In genomic region chr6:45109551-45109950, GRCh38 we compare ENCODE assay signal across 31 cellular contexts.
"Had no signal": no experiment of that assay in that cellular context is flagged by ENCODE, and none has a peak within 500 bp of the region (broad histone marks: within the 10 kb centered on the region; RNA-seq: fewer than 3 reads in every experiment).

No MANE protein-coding gene starts in this region.

- H3K9me3 Mint-ChIP-seq: activated CD4-positive, alpha-beta T cell treated with anti-CD3 and anti-CD28 coated beads, Interleukin-2, amount 10 ng/mL, durations not matched to agents 7 days and 5 days; activated naive CD4-positive, alpha-beta T cell treated with anti-CD3 and anti-CD28 coated beads for 36 hours; activated naive CD4-positive, alpha-beta T cell treated with anti-CD3 and anti-CD28 coated beads, Interleukin-2, amount 50 U/mL, for 72 hours; activated T-cell treated with anti-CD3 and anti-CD28 coated beads, Interleukin-2, amount 50 U/mL, for 24 hours; T-helper 1 cell treated with Interleukin-12 subunit alpha and Interleukin-12 subunit beta and Interleukin-4 antibody, amounts not matched to agents 30 μg/mL and 1 μg/mL, for 36 hours had no signal

- H3K36me3 ChIP-seq: adrenal gland, breast epithelium, Peyer's patch, SJSA1, WERI-Rb-1 had no signal

- H3K4me1 ChIP-seq: adrenal gland, body of pancreas, breast epithelium, Peyer's patch had no signal

- H3K4me3 Mint-ChIP-seq: activated CD4-positive, alpha-beta T cell treated with anti-CD3 and anti-CD28 coated beads, Interleukin-2, amount 10 ng/mL, durations not matched to agents 7 days and 5 days; activated CD8-positive, alpha-beta T cell treated with anti-CD3 and anti-CD28 coated beads, Interleukin-2, amount 10 ng/mL, durations not matched to agents 7 days and 5 days; activated naive CD4-positive, alpha-beta T cell treated with anti-CD3 and anti-CD28 coated beads for 36 hours; activated T-cell treated with anti-CD3 and anti-CD28 coated beads, Interleukin-2, amount 50 U/mL, for 24 hours; T-helper 1 cell treated with Interleukin-12 subunit alpha and Interleukin-12 subunit beta and Interleukin-4 antibody, amounts not matched to agents 30 μg/mL and 1 μg/mL, for 36 hours had no signal

- H3K4me2 ChIP-seq: SK-N-SH had no signal

- H3K27me3 ChIP-seq: adrenal gland, body of pancreas, breast epithelium, Peyer's patch, SJSA1 had no signal

- H3K27ac Mint-ChIP-seq: activated CD8-positive, alpha-beta T cell treated with anti-CD3 and anti-CD28 coated beads, Interleukin-2, amount 10 ng/mL, durations not matched to agents 7 days and 5 days; activated naive CD4-positive, alpha-beta T cell treated with anti-CD3 and anti-CD28 coated beads for 36 hours; activated T-cell treated with anti-CD3 and anti-CD28 coated beads, Interleukin-2, amount 50 U/mL, for 24 hours; T-helper 1 cell treated with Interleukin-12 subunit alpha and Interleukin-12 subunit beta and Interleukin-4 antibody, amounts not matched to agents 30 μg/mL and 1 μg/mL, for 36 hours had no signal

- H3K9me3 ChIP-seq: adrenal gland, body of pancreas, breast epithelium, Peyer's patch, SJSA1, SK-N-SH had no signal

- ATAC-seq: activated CD8-positive, alpha-beta T cell treated with anti-CD3 and anti-CD28 coated beads, Interleukin-2, amount 10 ng/mL, durations not matched to agents 7 days and 5 days; activated naive CD4-positive, alpha-beta T cell treated with anti-CD3 and anti-CD28 coated beads, Interleukin-2, amount 50 U/mL, for 72 hours; body of pancreas; PC-3 had no signal

- H3K9ac ChIP-seq: SK-N-SH had no signal

- H3K27me3 Mint-ChIP-seq: activated CD4-positive, alpha-beta T cell treated with anti-CD3 and anti-CD28 coated beads, Interleukin-2, amount 10 ng/mL, durations not matched to agents 7 days and 5 days; activated T-cell treated with anti-CD3 and anti-CD28 coated beads, Interleukin-2, amount 50 U/mL, for 24 hours had no signal

- DNase-seq: activated CD4-positive, alpha-beta T cell treated with anti-CD3 and anti-CD28 coated beads, Interleukin-2, amount 10 ng/mL, durations not matched to agents 7 days and 5 days; activated CD4-positive, alpha-beta T cell treated with anti-CD3 and anti-CD28 coated beads, Interleukin-2, amount 50 U/mL, for 48 hours; activated CD4-positive, CD25-positive, alpha-beta regulatory T cell; activated CD8-positive, alpha-beta T cell treated with anti-CD3 and anti-CD28 coated beads, Interleukin-2, amount 10 ng/mL, durations not matched to agents 7 days and 5 days; activated gamma-delta T cell treated with Interleukin-2 at 50 U/mL for 16 hours; activated naive CD4-positive, alpha-beta T cell treated with anti-CD3 and anti-CD28 coated beads for 36 hours; activated T-cell treated with anti-CD3 and anti-CD28 coated beads, Interleukin-2, amount 50 U/mL, for 24 hours; adrenal gland; body of pancreas; Karpas-422; KBM-7; NCI-H1048; NCI-H1105 treated with DMSO at 0.1 percent for 48 hours; NCI-H1436; NCI-H1694; NCI-H1930; NCI-H345; NCI-H524 treated with DMSO at 0.1 percent for 48 hours; NK-92 treated with Interleukin-12 subunit alpha and Interleukin-12 subunit beta, amount 100 ng/mL, for 24 hours; PC-3; Peyer's patch; RPMI8226; SHP77 treated with DMSO at 0.1 percent for 48 hours; SK-N-SH; T-helper 9 cell; WERI-Rb-1 had no signal

- H3K27ac ChIP-seq: adrenal gland, body of pancreas, breast epithelium, coronary artery, Peyer's patch, SJSA1, WERI-Rb-1 had no signal

- H3K4me3 ChIP-seq: adrenal gland, body of pancreas, breast epithelium, coronary artery, Peyer's patch, SJSA1 had no signal
